ENCODE assay signal across 1 cellular context in genomic region chr5:38077652-38078051, GRCh38.
TF ChIP-seq lines count a peak whose summit lies in the region.

No MANE protein-coding gene starts in this region.

TF ChIP-seq in HepG2, 621 proteins besides CTCF, POLR2A, EP300 and RAD21 (continued from another document):
- TF ChIP-seq TGIF2 (CRISPR knock-in tag; IDR thresholded peaks at IDR 0.05): 0 out of 2 replicates have a peak, but pooled peaks have one; percentile 30
- peak; percentile 82 for TF ChIP-seq TEAD3 (CRISPR knock-in tag; optimal IDR thresholded peaks at IDR 0.05; ENCODE audit: borderline replicate concordance)
- no peak for TF ChIP-seq HNRNPL (IDR thresholded peaks at IDR 0.05; ENCODE audit: low read depth, low read length)
- TF ChIP-seq ZNF383 (CRISPR knock-in tag; IDR thresholded peaks at IDR 0.05; ENCODE audit: borderline replicate concordance): no peak
- TF ChIP-seq NCOA5 (CRISPR knock-in tag; IDR thresholded peaks at IDR 0.05): no peak
- no peak for TF ChIP-seq POLR2AphosphoS2 (IDR thresholded peaks at IDR 0.05; ENCODE audit: low read depth, low read length)
- TF ChIP-seq ZNF510 (CRISPR knock-in tag; IDR thresholded peaks at IDR 0.05; ENCODE audit: low read depth): no peak
- TF ChIP-seq ZNF567 (CRISPR knock-in tag; IDR thresholded peaks at IDR 0.05; ENCODE audit: borderline replicate concordance): no peak
- no peak for TF ChIP-seq RELA (CRISPR knock-in tag; IDR thresholded peaks at IDR 0.05)
- TF ChIP-seq KLF16 (CRISPR knock-in tag; IDR thresholded peaks at IDR 0.05): no peak
- no peak for TF ChIP-seq ZNF431 (CRISPR knock-in tag; IDR thresholded peaks at IDR 0.05; ENCODE audit: borderline replicate concordance, low read depth)
- TF ChIP-seq ZEB1 (IDR thresholded peaks at IDR 0.05; ENCODE audit: insufficient replicate concordance, low read depth): no peak
- TF ChIP-seq SYNCRIP (IDR thresholded peaks at IDR 0.05; ENCODE audit: insufficient read depth, low read depth, low read length): no peak
- 0 out of 2 replicates have a peak, but pooled peaks have one; percentile 32 for TF ChIP-seq FOXP4 (CRISPR knock-in tag; IDR thresholded peaks at IDR 0.05)
- TF ChIP-seq ZNF646 (CRISPR knock-in tag; IDR thresholded peaks at IDR 0.05): 0 out of 2 replicates have a peak, but pooled peaks have one; percentile 41
- TF ChIP-seq ZC3H13 (CRISPR knock-in tag; IDR thresholded peaks at IDR 0.05): no peak
- 0 out of 4 replicates have a peak, but pooled peaks of 1 of the 2 experiments have one; percentile 24 for TF ChIP-seq HMGXB4 (CRISPR knock-in tag; IDR thresholded peaks at IDR 0.05; ENCODE audit: borderline replicate concordance in 1 of 2, low read depth in 1 of 2)
- TF ChIP-seq, protein P1, sequence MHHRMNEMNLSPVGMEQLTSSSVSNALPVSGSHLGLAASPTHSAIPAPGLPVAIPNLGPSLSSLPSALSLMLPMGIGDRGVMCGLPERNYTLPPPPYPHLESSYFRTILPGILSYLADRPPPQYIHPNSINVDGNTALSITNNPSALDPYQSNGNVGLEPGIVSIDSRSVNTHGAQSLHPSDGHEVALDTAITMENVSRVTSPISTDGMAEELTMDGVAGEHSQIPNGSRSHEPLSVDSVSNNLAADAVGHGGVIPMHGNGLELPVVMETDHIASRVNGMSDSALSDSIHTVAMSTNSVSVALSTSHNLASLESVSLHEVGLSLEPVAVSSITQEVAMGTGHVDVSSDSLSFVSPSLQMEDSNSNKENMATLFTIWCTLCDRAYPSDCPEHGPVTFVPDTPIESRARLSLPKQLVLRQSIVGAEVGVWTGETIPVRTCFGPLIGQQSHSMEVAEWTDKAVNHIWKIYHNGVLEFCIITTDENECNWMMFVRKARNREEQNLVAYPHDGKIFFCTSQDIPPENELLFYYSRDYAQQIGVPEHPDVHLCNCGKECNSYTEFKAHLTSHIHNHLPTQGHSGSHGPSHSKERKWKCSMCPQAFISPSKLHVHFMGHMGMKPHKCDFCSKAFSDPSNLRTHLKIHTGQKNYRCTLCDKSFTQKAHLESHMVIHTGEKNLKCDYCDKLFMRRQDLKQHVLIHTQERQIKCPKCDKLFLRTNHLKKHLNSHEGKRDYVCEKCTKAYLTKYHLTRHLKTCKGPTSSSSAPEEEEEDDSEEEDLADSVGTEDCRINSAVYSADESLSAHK (CRISPR knock-in tag; IDR thresholded peaks at IDR 0.05; ENCODE audit: borderline replicate concordance): no peak
- TF ChIP-seq ZFP82 (CRISPR knock-in tag; IDR thresholded peaks at IDR 0.05; ENCODE audit: borderline replicate concordance): no peak
- TF ChIP-seq ADNP (CRISPR knock-in tag; IDR thresholded peaks at IDR 0.05): 0 out of 2 replicates have a peak, but pooled peaks have one; percentile 18
- no peak for TF ChIP-seq EZH2 (conservative IDR thresholded peaks at IDR 0.05; ENCODE audit: low read depth, low read length)
- peak; percentile 58 for TF ChIP-seq POGZ (CRISPR knock-in tag; IDR thresholded peaks at IDR 0.05)
- TF ChIP-seq MED1 (CRISPR knock-in tag; IDR thresholded peaks at IDR 0.05): peak; percentile 48; the same call in 1 of the 2 replicates
- TF ChIP-seq SAP130 (CRISPR knock-in tag; IDR thresholded peaks at IDR 0.05; ENCODE audit: low read depth): peak; percentile 40; the same call in 1 of the 2 replicates
- TF ChIP-seq SIN3A (IDR thresholded peaks at IDR 0.05; ENCODE audit: borderline replicate concordance, low read depth, low read length): no peak
- TF ChIP-seq RFXAP (CRISPR knock-in tag; IDR thresholded peaks at IDR 0.05; ENCODE audit: borderline replicate concordance): no peak
- TF ChIP-seq TRIM24 (CRISPR knock-in tag; IDR thresholded peaks at IDR 0.05): no peak
- no peak for TF ChIP-seq ARNT (IDR thresholded peaks at IDR 0.05)
- peak; percentile 94 for TF ChIP-seq HNF4A (CRISPR knock-in tag; IDR thresholded peaks at IDR 0.05)
- 0 out of 2 replicates have a peak, but pooled peaks have one; percentile 56 for TF ChIP-seq ZNF556 (CRISPR knock-in tag; IDR thresholded peaks at IDR 0.05; ENCODE audit: borderline replicate concordance)
TF ChIP-seq in HepG2: peak in this region for 38.
